Comparison of ENCODE assay signal across 18 cellular contexts in the genomic region with DNA sequence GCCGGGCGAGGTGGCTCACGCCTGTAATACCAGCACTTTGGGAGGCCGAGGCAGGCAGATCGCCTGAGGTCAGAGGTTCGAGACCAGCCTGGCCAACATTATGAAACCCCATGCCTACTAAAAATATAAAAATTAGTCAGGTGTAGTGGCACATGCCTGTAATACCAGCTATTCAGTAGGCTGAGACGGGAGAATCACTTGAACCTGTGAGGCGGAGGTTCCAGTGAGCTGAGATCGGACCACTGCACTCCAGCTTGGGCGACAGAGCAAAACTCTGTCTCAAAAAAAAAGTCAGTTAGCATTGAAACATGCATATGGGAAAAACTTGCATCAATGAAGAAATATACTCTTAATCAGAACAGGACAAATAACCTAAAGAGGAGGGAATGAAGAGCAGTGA. TPM values are rescaled to one million over a fixed set of nuclear protein-coding genes. Genes with fewer than 3 reads are reported as not detected.
DNase-seq lines count a peak whose midpoint lies in the region; ATAC-seq and TF ChIP-seq lines count a peak whose summit lies in the region.
"Had no signal": no experiment of that assay in that cellular context is flagged by ENCODE, and none has a peak within 500 bp of the region (broad histone marks: within the 10 kb centered on the region; RNA-seq: fewer than 3 reads in every experiment).

No MANE protein-coding gene starts in this region.

- H3K23ac ChIP-seq in mesenchymal stem cell (ENCODE audit: low read length in 2 of 2): no peak overlapping the region

- H3K4me3 Mint-ChIP-seq in activated naive CD8-positive, alpha-beta T cell treated with anti-CD3 and anti-CD28 coated beads for 36 hours: peak overlapping the region; percentile 44
- H3K4me3 Mint-ChIP-seq in type B pancreatic cell: peak overlapping the region; percentile 48
- H3K4me3 Mint-ChIP-seq in glutamatergic neuron (ENCODE audit: unreplicated experiment): no peak overlapping the region

- no peak overlapping the region for H2BK120ac ChIP-seq in mesenchymal stem cell (ENCODE audit: low read depth, low read length)

- intact Hi-C loops in right cardiac atrium (cut with DNase I): no loop called here

- no peak overlapping the region for H2AK5ac ChIP-seq in mesenchymal stem cell (ENCODE audit: low read length, severe bottlenecking)

- no peaks in the 10 kb centered on the region for H3K27me3 Mint-ChIP-seq in activated naive CD8-positive, alpha-beta T cell treated with anti-CD3 and anti-CD28 coated beads for 36 hours
- H3K27me3 Mint-ChIP-seq in type B pancreatic cell (no peaks in the 10 kb centered on the region), glutamatergic neuron (ENCODE audit: unreplicated experiment) (peaks cover 2% of the 10 kb centered on the region)

- H3K18ac ChIP-seq in mesenchymal stem cell (ENCODE audit: low read depth in 1 of 2, low read length in 2 of 2): no peak overlapping the region

- H3K27ac Mint-ChIP-seq in activated naive CD8-positive, alpha-beta T cell treated with anti-CD3 and anti-CD28 coated beads for 36 hours: peak overlapping the region; percentile 93
- H3K27ac Mint-ChIP-seq in type B pancreatic cell (peak overlapping the region; percentile 82), glutamatergic neuron (ENCODE audit: unreplicated experiment) (no peak overlapping the region)

- no peaks in the 10 kb centered on the region for H3K27me3 ChIP-seq in cardiac muscle cell
- no peaks in the 10 kb centered on the region for H3K27me3 ChIP-seq in right cardiac atrium (ENCODE audit: control insufficient read depth, insufficient read depth)
- H3K27me3 ChIP-seq in mesenchymal stem cell (ENCODE audit: control insufficient read depth in 1 of 2, insufficient read depth in 1 of 2, low read length in 2 of 2): no peaks in the 10 kb centered on the region
- H3K27me3 ChIP-seq: adrenal gland had no signal

- H3K27ac ChIP-seq in cardiac muscle cell: peak overlapping the region; percentile 91
- no peak overlapping the region for H3K27ac ChIP-seq in right cardiac atrium (ENCODE audit: low read length)
- H3K27ac ChIP-seq in mesenchymal stem cell (ENCODE audit: low read length, poor library complexity, severe bottlenecking): peak overlapping the region; percentile 78
- H3K27ac ChIP-seq: adrenal gland, KMS-11 had no signal

- no peak overlapping the region for H3K14ac ChIP-seq in mesenchymal stem cell (ENCODE audit: low read length in 2 of 2)

- WGBS in right cardiac atrium: 91% methylated on average over 10 of the region's 10 CpGs
- WGBS in mesenchymal stem cell: 98% methylated on average over 5 of the region's 10 CpGs

- no peak overlapping the region for H2AFZ ChIP-seq in mesenchymal stem cell (ENCODE audit: low read depth, low read length)

- H3K4me1 ChIP-seq in cardiac muscle cell (ENCODE audit: low read depth) (peaks cover 13% of the 10 kb centered on the region), right cardiac atrium (ENCODE audit: control insufficient read depth, insufficient read depth, low read length) (peaks cover 1% of the 10 kb centered on the region), mesenchymal stem cell (ENCODE audit: control insufficient read depth, insufficient read depth, low read depth, low read length) (peaks cover 3% of the 10 kb centered on the region)
- H3K4me1 ChIP-seq: adrenal gland had no signal

- no peak for ATAC-seq in right cardiac atrium
- ATAC-seq in GM21381 (IDR thresholded peaks at IDR 0.05; ENCODE audit: unreplicated experiment): no peak
- ATAC-seq: PC-3 had no signal

- no peak overlapping the region for H4K8ac ChIP-seq in mesenchymal stem cell (ENCODE audit: low read length)

- H3K79me1 ChIP-seq in mesenchymal stem cell (replicated peaks; ENCODE audit: low read length, poor library complexity, severe bottlenecking): peaks cover 10% of the 10 kb centered on the region

- peaks cover 52% of the 10 kb centered on the region for H3K9me3 Mint-ChIP-seq in activated naive CD8-positive, alpha-beta T cell treated with anti-CD3 and anti-CD28 coated beads for 36 hours
- H3K9me3 Mint-ChIP-seq in type B pancreatic cell (peaks cover 17% of the 10 kb centered on the region), glutamatergic neuron (ENCODE audit: unreplicated experiment) (peaks cover 1% of the 10 kb centered on the region)

- no peak overlapping the region for H3K4me3 ChIP-seq in cardiac muscle cell
- H3K4me3 ChIP-seq in right cardiac atrium (ENCODE audit: low read length): no peak overlapping the region
- no peak overlapping the region for H3K4me3 ChIP-seq in mesenchymal stem cell (ENCODE audit: insufficient read depth in 1 of 2, low read depth in 1 of 2, low read length in 2 of 2)
- H3K4me3 ChIP-seq: adrenal gland had no signal

- no peak overlapping the region for H3K4me2 ChIP-seq in mesenchymal stem cell (ENCODE audit: low read length, poor library complexity, severe bottlenecking)
- H3K4me2 ChIP-seq: KMS-11 had no signal

- H3K36me3 Mint-ChIP-seq in activated naive CD8-positive, alpha-beta T cell treated with anti-CD3 and anti-CD28 coated beads for 36 hours: peaks cover 93% of the 10 kb centered on the region
- peaks cover 71% of the 10 kb centered on the region for H3K36me3 Mint-ChIP-seq in type B pancreatic cell
- H3K36me3 Mint-ChIP-seq in glutamatergic neuron (ENCODE audit: unreplicated experiment): peaks cover 18% of the 10 kb centered on the region

- H3K36me3 ChIP-seq in cardiac muscle cell (peaks cover 9% of the 10 kb centered on the region), mesenchymal stem cell (ENCODE audit: control insufficient read depth in 1 of 2, insufficient read depth in 2 of 2, low read depth in 1 of 2, low read length in 2 of 2) (peaks cover 15 to 38% of the 10 kb centered on the region in 2 experiments)

- peaks cover 62% of the 10 kb centered on the region for H3K4me1 Mint-ChIP-seq in activated naive CD8-positive, alpha-beta T cell treated with anti-CD3 and anti-CD28 coated beads for 36 hours
- no peaks in the 10 kb centered on the region for H3K4me1 Mint-ChIP-seq in type B pancreatic cell (ENCODE audit: unreplicated experiment)
- no peaks in the 10 kb centered on the region for H3K4me1 Mint-ChIP-seq in glutamatergic neuron (ENCODE audit: low read depth, unreplicated experiment)

- no peak overlapping the region for H2BK15ac ChIP-seq in mesenchymal stem cell (ENCODE audit: low read depth, poor library complexity, severe bottlenecking)

- no peak overlapping the region for H2BK12ac ChIP-seq in mesenchymal stem cell (ENCODE audit: low read length in 2 of 2)

- no peaks in the 10 kb centered on the region for H3K9me3 ChIP-seq in cardiac muscle cell (ENCODE audit: low read depth)
- H3K9me3 ChIP-seq in right cardiac atrium (ENCODE audit: control insufficient read depth, low read length): no peaks in the 10 kb centered on the region
- H3K9me3 ChIP-seq in mesenchymal stem cell (ENCODE audit: control insufficient read depth, low read length): no peaks in the 10 kb centered on the region
- H3K9me3 ChIP-seq: adrenal gland had no signal

- no peak overlapping the region for H3K4ac ChIP-seq in mesenchymal stem cell (ENCODE audit: low read depth in 1 of 2, low read length in 2 of 2)

- DNase-seq in cardiac muscle cell (ENCODE audit: low read depth in 1 of 2, low spot score in 1 of 2): no peak
- no peak for DNase-seq in right cardiac atrium
- no peak for DNase-seq in activated naive CD8-positive, alpha-beta T cell treated with anti-CD3 and anti-CD28 coated beads for 36 hours
- no peak for DNase-seq in mesenchymal stem cell
- DNase-seq in type B pancreatic cell (ENCODE audit: extremely low spot score, unreplicated experiment): no peak
- DNase-seq in glutamatergic neuron: no peak
- no peak for DNase-seq in NCI-H345 (lab: John Stamatoyannopoulos, UW)
- DNase-seq: adrenal gland, AML-193, cerebellar nuclear complex, foreskin melanocyte, GDM1, NCI-H1092 treated with DMSO at 0.1 percent for 48 hours, NCI-H2171, NCI-H774, PC-3 had no signal

- H3K9ac ChIP-seq in mesenchymal stem cell (ENCODE audit: low read length): no peak overlapping the region
- H3K9ac ChIP-seq: KMS-11 had no signal

- TF ChIP-seq CTCF in cardiac muscle cell (IDR thresholded peaks at IDR 0.05; ENCODE audit: low read depth, low read length) (no peak), type B pancreatic cell (conservative IDR thresholded peaks at IDR 0.05) (no peak), glutamatergic neuron (IDR thresholded peaks at IDR 0.05; ENCODE audit: partially characterized antibody, unreplicated experiment) (no peak)

- no peak overlapping the region for H4K91ac ChIP-seq in mesenchymal stem cell (ENCODE audit: low read length)

- no peak overlapping the region for H2BK5ac ChIP-seq in mesenchymal stem cell (ENCODE audit: low read depth, low read length, poor library complexity, severe bottlenecking)

RNA-seq across cellular contexts. Expression of a gene that starts 30.4 kb away (rescaled TPM):
- total RNA-seq in cardiac muscle cell: 39.6 and 49.0 TPM in 2 replicates
- 15.7 and 20.9 TPM in 2 replicates for polyA plus RNA-seq in cardiac muscle cell
- total RNA-seq in right cardiac atrium: 10 to 100 TPM; 16.8 to 22.4 (median 19.4) TPM
- 19.4 TPM for polyA plus RNA-seq in right cardiac atrium
- total RNA-seq in activated naive CD8-positive, alpha-beta T cell treated with anti-CD3 and anti-CD28 coated beads for 36 hours: 10 to 100 TPM; 76.5 to 79.1 TPM
- polyA plus RNA-seq in mesenchymal stem cell (2013, experiment 1 of 2): 25.5 TPM
- 27.5 TPM for polyA plus RNA-seq in mesenchymal stem cell (2013, experiment 2 of 2)
- 72.2 and 135 TPM in 2 replicates for total RNA-seq in type B pancreatic cell (ENCODE audit: low replicate concordance)
- total RNA-seq in glutamatergic neuron (ENCODE audit: unreplicated experiment): 38.3 TPM
